In the genomic region with DNA sequence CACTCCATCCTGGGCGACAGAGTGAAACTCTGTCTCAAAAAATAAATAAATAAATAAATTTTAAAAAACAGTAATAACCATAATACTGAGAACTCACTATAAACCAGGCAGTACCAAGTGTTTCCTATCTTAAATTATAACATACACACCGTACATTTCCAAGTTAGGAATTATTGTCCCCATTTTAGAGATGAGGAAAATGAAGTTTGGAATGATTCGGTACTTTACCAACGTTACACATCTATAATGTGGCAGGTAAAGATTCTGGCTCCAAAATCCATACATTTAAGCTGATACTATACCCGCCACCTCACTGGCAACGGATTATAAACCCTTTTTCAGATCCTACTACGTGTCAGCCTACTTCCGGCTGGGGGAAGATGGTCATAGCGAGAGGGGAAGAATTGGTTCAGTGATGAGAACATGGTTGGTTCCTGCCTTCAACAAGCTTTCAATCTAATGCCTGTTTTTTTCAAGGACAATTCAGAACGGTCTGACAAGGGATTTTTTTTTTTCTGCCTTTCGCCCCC, we compare ENCODE assay signal across 9 cellular contexts.
DNase-seq lines count a peak whose midpoint lies in the region; ATAC-seq lines count a peak whose summit lies in the region.
"Had no signal": no experiment of that assay in that cellular context is flagged by ENCODE, and none has a peak within 500 bp of the region (broad histone marks: within the 10 kb centered on the region; RNA-seq: fewer than 3 reads in every experiment).

No MANE protein-coding gene starts in this region.

- peak overlapping the region in 1 of 2 experiments; percentile 40 for H3K4ac ChIP-seq in mesenchymal stem cell (ENCODE audit: low read depth in 1 of 2, low read length in 2 of 2)

- H3K4me2 ChIP-seq in mesenchymal stem cell (ENCODE audit: low read length, poor library complexity, severe bottlenecking): no peak overlapping the region

- H3K4me1 ChIP-seq in HUES64 (ENCODE audit: insufficient read depth, low read length): peaks cover 45% of the 10 kb centered on the region
- H3K4me1 ChIP-seq in mesenchymal stem cell (ENCODE audit: control insufficient read depth, insufficient read depth, low read depth, low read length): peaks cover 16% of the 10 kb centered on the region
- peaks cover 35% of the 10 kb centered on the region for H3K4me1 ChIP-seq in stomach smooth muscle (ENCODE audit: control insufficient read depth, insufficient read depth, low read length)

- 77% methylated on average over 9 of the region's 11 CpGs for WGBS in HUES64
- 97% methylated on average over 7 of the region's 11 CpGs for WGBS in mesenchymal stem cell

- no peak overlapping the region for H2BK15ac ChIP-seq in mesenchymal stem cell (ENCODE audit: low read depth, poor library complexity, severe bottlenecking)

- H3K9me3 Mint-ChIP-seq in central memory CD8-positive, alpha-beta T cell: no peaks in the 10 kb centered on the region
- peaks cover 26% of the 10 kb centered on the region for H3K9me3 Mint-ChIP-seq in activated T-helper 1 cell treated with anti-CD3 and anti-CD28 coated beads, Interleukin-12 subunit alpha, Interleukin-12 subunit beta, Interleukin-2, Interleukin-4 antibody, amounts not matched to agents 30 ng/mL and 10 ng/mL and 1 ng/mL, durations not matched to agents 14 hours and 24 hours and 36 hours

- no peaks in the 10 kb centered on the region for H3K27me3 ChIP-seq in HUES64 (ENCODE audit: insufficient read depth, low read length)
- H3K27me3 ChIP-seq in mesenchymal stem cell (ENCODE audit: control insufficient read depth in 1 of 2, insufficient read depth in 1 of 2, low read length in 2 of 2): no peaks in the 10 kb centered on the region
- H3K27me3 ChIP-seq in stomach smooth muscle (ENCODE audit: control insufficient read depth in 1 of 2, insufficient read depth in 2 of 2, low read length in 2 of 2): no peaks in the 10 kb centered on the region

- H3K9ac ChIP-seq in HUES64 (ENCODE audit: low read depth, low read length) (peak overlapping the region; percentile 89; the same call in 1 of the 2 replicates), mesenchymal stem cell (ENCODE audit: low read length) (peak overlapping the region; percentile 95), stomach smooth muscle (ENCODE audit: low read length in 2 of 2) (no peak overlapping the region)

- peaks cover 7% of the 10 kb centered on the region for H3K36me3 Mint-ChIP-seq in central memory CD8-positive, alpha-beta T cell (ENCODE audit: insufficient read depth)
- H3K36me3 Mint-ChIP-seq in activated T-helper 1 cell treated with anti-CD3 and anti-CD28 coated beads, Interleukin-12 subunit alpha, Interleukin-12 subunit beta, Interleukin-2, Interleukin-4 antibody, amounts not matched to agents 30 ng/mL and 10 ng/mL and 1 ng/mL, durations not matched to agents 14 hours and 24 hours and 36 hours (ENCODE audit: low read depth): peaks cover 7% of the 10 kb centered on the region

- no peak overlapping the region for H3K4me3 Mint-ChIP-seq in central memory CD8-positive, alpha-beta T cell
- no peak overlapping the region for H3K4me3 Mint-ChIP-seq in activated T-helper 1 cell treated with anti-CD3 and anti-CD28 coated beads, Interleukin-12 subunit alpha, Interleukin-12 subunit beta, Interleukin-2, Interleukin-4 antibody, amounts not matched to agents 30 ng/mL and 10 ng/mL and 1 ng/mL, durations not matched to agents 14 hours and 24 hours and 36 hours

- no peak overlapping the region for H2BK120ac ChIP-seq in mesenchymal stem cell (ENCODE audit: low read depth, low read length)

- no peak overlapping the region for H3K14ac ChIP-seq in mesenchymal stem cell (ENCODE audit: low read length in 2 of 2)

- no peak for DNase-seq in central memory CD8-positive, alpha-beta T cell (ENCODE audit: low spot score in 2 of 2)
- no peak for DNase-seq in mesenchymal stem cell
- no peak for DNase-seq in activated T-helper 1 cell treated with anti-CD3 and anti-CD28 coated beads, Interleukin-12 subunit alpha, Interleukin-12 subunit beta, Interleukin-2, Interleukin-4 antibody, amounts not matched to agents 30 ng/mL and 10 ng/mL and 1 ng/mL, durations not matched to agents 14 hours and 24 hours and 36 hours (ENCODE audit: low spot score)
- DNase-seq in stimulated activated naive CD4-positive, alpha-beta T cell treated with Interleukin-2 at 50 U/mL for 16 hours (lab: John Stamatoyannopoulos, UW): no peak
- DNase-seq: DMS79 treated with DMSO at 0.1 percent for 48 hours had no signal

- H4K8ac ChIP-seq in mesenchymal stem cell (ENCODE audit: low read length): peak overlapping the region; percentile 53

- H2BK5ac ChIP-seq in mesenchymal stem cell (ENCODE audit: low read depth, low read length, poor library complexity, severe bottlenecking): no peak overlapping the region

- H3K27ac Mint-ChIP-seq in central memory CD8-positive, alpha-beta T cell (ENCODE audit: low read depth): peak overlapping the region; percentile 96
- no peak overlapping the region for H3K27ac Mint-ChIP-seq in activated T-helper 1 cell treated with anti-CD3 and anti-CD28 coated beads, Interleukin-12 subunit alpha, Interleukin-12 subunit beta, Interleukin-2, Interleukin-4 antibody, amounts not matched to agents 30 ng/mL and 10 ng/mL and 1 ng/mL, durations not matched to agents 14 hours and 24 hours and 36 hours

- no peaks in the 10 kb centered on the region for H3K36me3 ChIP-seq in HUES64 (ENCODE audit: insufficient read depth, low read length)
- no peaks in the 10 kb centered on the region for H3K36me3 ChIP-seq in mesenchymal stem cell (ENCODE audit: control insufficient read depth in 1 of 2, insufficient read depth in 2 of 2, low read depth in 1 of 2, low read length in 2 of 2)
- H3K36me3 ChIP-seq in stomach smooth muscle (ENCODE audit: control insufficient read depth in 2 of 2, insufficient read depth in 2 of 2, low read length in 2 of 2): no peaks in the 10 kb centered on the region

- H3K27ac ChIP-seq in HUES64 (ENCODE audit: low read depth, low read length) (peak overlapping the region; percentile 97), mesenchymal stem cell (ENCODE audit: low read length, poor library complexity, severe bottlenecking) (peak overlapping the region; percentile 73), stomach smooth muscle (ENCODE audit: low read length) (peak overlapping the region; percentile 84)

- intact Hi-C loops in activated T-helper 1 cell treated with anti-CD3 and anti-CD28 coated beads, Interleukin-12 subunit alpha, Interleukin-12 subunit beta, Interleukin-2, Interleukin-4 antibody, amounts not matched to agents 30 ng/mL and 10 ng/mL and 1 ng/mL, durations not matched to agents 14 hours and 24 hours and 36 hours (cut with micrococcal nuclease): loop anchor here (5.0 to 10.0 kb wide), 4 partner anchors 213 to 1623 kb away; partner anchors contain the start of gene STRAP

- H3K18ac ChIP-seq in mesenchymal stem cell (ENCODE audit: low read depth in 1 of 2, low read length in 2 of 2): peak overlapping the region; percentile 38 to 89

- H2AK5ac ChIP-seq in mesenchymal stem cell (ENCODE audit: low read length, severe bottlenecking): peak overlapping the region; percentile 84

- no peak overlapping the region for H4K91ac ChIP-seq in mesenchymal stem cell (ENCODE audit: low read length)

- no peak overlapping the region for H2AFZ ChIP-seq in mesenchymal stem cell (ENCODE audit: low read depth, low read length)

- ATAC-seq in central memory CD8-positive, alpha-beta T cell (replicated peaks; ENCODE audit: extremely low read depth, poor library complexity, severe bottlenecking): no peak
- ATAC-seq in GM19035 (IDR thresholded peaks at IDR 0.05; ENCODE audit: unreplicated experiment) (no peak), HG02981 (IDR thresholded peaks at IDR 0.05; ENCODE audit: unreplicated experiment) (no peak)

- peaks cover 39% of the 10 kb centered on the region for H3K4me1 Mint-ChIP-seq in central memory CD8-positive, alpha-beta T cell
- H3K4me1 Mint-ChIP-seq in activated T-helper 1 cell treated with anti-CD3 and anti-CD28 coated beads, Interleukin-12 subunit alpha, Interleukin-12 subunit beta, Interleukin-2, Interleukin-4 antibody, amounts not matched to agents 30 ng/mL and 10 ng/mL and 1 ng/mL, durations not matched to agents 14 hours and 24 hours and 36 hours (ENCODE audit: low read depth): peaks cover 57% of the 10 kb centered on the region

- H3K9me3 ChIP-seq in HUES64 (ENCODE audit: insufficient read depth, low read depth, low read length): peaks cover 14% of the 10 kb centered on the region
- H3K9me3 ChIP-seq in mesenchymal stem cell (ENCODE audit: control insufficient read depth, low read length): peaks cover 4% of the 10 kb centered on the region
- H3K9me3 ChIP-seq in stomach smooth muscle (ENCODE audit: control insufficient read depth in 2 of 2, low read length in 2 of 2): peaks cover 7% of the 10 kb centered on the region in 2 donors

- H3K4me3 ChIP-seq in HUES64 (ENCODE audit: low read length) (no peak overlapping the region), mesenchymal stem cell (ENCODE audit: insufficient read depth in 1 of 2, low read depth in 1 of 2, low read length in 2 of 2) (peak overlapping the region in 1 of 2 experiments; percentile 52), stomach smooth muscle (ENCODE audit: low read length in 2 of 2) (peak overlapping the region in 1 of 2 donors; percentile 60)

- H2BK12ac ChIP-seq in mesenchymal stem cell (ENCODE audit: low read length in 2 of 2): peak overlapping the region in 1 of 2 experiments; percentile 7

- H3K23ac ChIP-seq in mesenchymal stem cell (ENCODE audit: low read length in 2 of 2): no peak overlapping the region

- H3K27me3 Mint-ChIP-seq in central memory CD8-positive, alpha-beta T cell: no peaks in the 10 kb centered on the region
- H3K27me3 Mint-ChIP-seq in activated T-helper 1 cell treated with anti-CD3 and anti-CD28 coated beads, Interleukin-12 subunit alpha, Interleukin-12 subunit beta, Interleukin-2, Interleukin-4 antibody, amounts not matched to agents 30 ng/mL and 10 ng/mL and 1 ng/mL, durations not matched to agents 14 hours and 24 hours and 36 hours (ENCODE audit: insufficient read depth): no peaks in the 10 kb centered on the region

- H3K79me1 ChIP-seq in mesenchymal stem cell (replicated peaks; ENCODE audit: low read length, poor library complexity, severe bottlenecking): no peaks in the 10 kb centered on the region

Comparison
In these comparisons a context has a peak if more than half of its experiments do, and no peak if none do; other contexts are left out.
1. H3K9ac ChIP-seq: peak in HUES64 (single experiment) and mesenchymal stem cell (single experiment); none in stomach smooth muscle (0 of 2).
2. Peak in every context shown above with its lines, with median percentiles within 50 percentile points of each other: H3K27ac ChIP-seq.